In genomic region chr19:2033825-2034159, GRCh38 we compare ENCODE assay signal across 17 cellular contexts. TPM values are rescaled to one million over a fixed set of nuclear protein-coding genes. Genes with fewer than 3 reads are reported as not detected.
DNase-seq lines count a peak whose midpoint lies in the region; ATAC-seq and TF ChIP-seq lines count a peak whose summit lies in the region.
"Had no signal": no experiment of that assay in that cellular context is flagged by ENCODE, and none has a peak within 500 bp of the region (broad histone marks: within the 10 kb centered on the region; RNA-seq: fewer than 3 reads in every experiment).

No MANE protein-coding gene starts in this region.

- RAD21 ChIA-PET in HCT116 (lab: Charles Lee; ENCODE audit: low non-redundant PET in 1 of 2, low total read pairs in 2 of 2, uncharacterized antibody in 2 of 2, unreplicated experiment in 2 of 2), result interaction anchor here in 1 of 2 experiments (0.5 kb wide), 1 partner anchor 34 kb away, joined by 3 read pairs; no protein-coding TSS in a partner anchor

- TF ChIP-seq RAD21 in HCT116 (IDR thresholded peaks at IDR 0.05; ENCODE audit: low read depth), result no peak

- 55 to 77% methylated on average over 2 to 3 of the region's 9 CpGs for WGBS in body of pancreas, 2 donors
- 59 to 60% methylated on average over 2 to 5 of the region's 9 CpGs for WGBS in thyroid gland, 2 donors

- CTCF ChIA-PET in HCT116 (lab: Charles Lee), result no interaction called here

- H3K36me3 ChIP-seq in HCT116 (ENCODE audit: control insufficient read depth in 1 of 2, insufficient read depth in 2 of 2, low read length in 2 of 2) (no peaks in the 10 kb centered on the region; a peak in 1 of 4 replicates), body of pancreas (replicated peaks in 1 of 2; ENCODE audit: insufficient read depth in 1 of 2, low read depth in 2 of 2) (peaks cover 0 to 3% of the 10 kb centered on the region in 2 donors), lower lobe of right lung (peaks cover 12% of the 10 kb centered on the region), thyroid gland (peaks cover 6 to 9% of the 10 kb centered on the region in 2 donors)

- peak overlapping the region; percentile 93; the same call in 1 of the 2 replicates for H3K27ac ChIP-seq in HCT116 (ENCODE audit: low read depth, low read length)
- H3K27ac ChIP-seq in body of pancreas, result peak overlapping the region in 3 of 4 donors; percentile 93 to 98 (median 96)
- peak overlapping the region; percentile 92 for H3K27ac ChIP-seq in lower lobe of right lung
- peak overlapping the region in 2 of 3 donors; percentile 93 to 94 for H3K27ac ChIP-seq in thyroid gland

- no peak overlapping the region for H2AFZ ChIP-seq in HCT116 (ENCODE audit: low read depth, low read length, poor library complexity, severe bottlenecking)

- no peaks in the 10 kb centered on the region for H3K9me2 ChIP-seq in HCT116 (ENCODE audit: insufficient read depth)
- H3K9me2 ChIP-seq: SK-N-SH had no signal

- POLR2A ChIA-PET in HCT116 (lab: Charles Lee), result interaction anchor here (2.3 kb wide), 1 partner anchor 19 kb away, joined by 12 read pairs; no protein-coding TSS in a partner anchor

- intact Hi-C loops in HCT116 (cut with micrococcal nuclease), result loop anchor here (5.0 kb wide), 1 partner anchor 119 kb away; the partner anchor contains the start of gene AP3D1
- intact Hi-C loops in body of pancreas (cut with DNase I), result no loop called here
- intact Hi-C loops in lower lobe of right lung (cut with DNase I), result no loop called here
- intact Hi-C loops in thyroid gland (cut with DNase I), result no loop called here

- DNase-seq in HCT116 (ENCODE audit: low read depth, low spot score) (no peak), body of pancreas (no peak), lower lobe of right lung (peak; percentile 41), thyroid gland (no peak), germinal center (ENCODE audit: low spot score) (no peak), NOMO-1 treated with dmso at 0.1 percent for 144 hours (lab: John Stamatoyannopoulos, UW; ENCODE audit: unreplicated experiment) (no peak)
- DNase-seq: activated CD4-positive, alpha-beta memory T cell treated with anti-CD3 and anti-CD28 coated beads for 36 hours; activated CD4-positive, CD25-positive, alpha-beta regulatory T cell; activated effector memory CD4-positive, alpha-beta T cell treated with anti-CD3 and anti-CD28 coated beads, Interleukin-2, amount 50 U/mL, for 16 hours; kidney glomerular epithelial cell; midbrain; NCI-H2029; NK-92 treated with Interleukin-12 subunit alpha and Interleukin-12 subunit beta, amount 100 ng/mL, for 24 hours; SK-N-SH; stimulated activated CD4-positive, alpha-beta T cell treated with anti-CD3 and anti-CD28 coated beads, Interleukin-12 subunit alpha, Interleukin-12 subunit beta, amount 100 ng/mL, for 4 hours; T-helper 9 cell had no signal

- peak overlapping the region; percentile 57 to 61; a peak in 3 of 4 replicates for H3K4me3 ChIP-seq in HCT116 (replicated peaks in 1 of 2; ENCODE audit: low read depth in 1 of 2, low read length in 2 of 2)
- no peak overlapping the region for H3K4me3 ChIP-seq in body of pancreas
- H3K4me3 ChIP-seq in lower lobe of right lung, result no peak overlapping the region
- H3K4me3 ChIP-seq in thyroid gland (replicated peaks in 1 of 3), result no peak overlapping the region

- ATAC-seq in HCT116 (no peak), body of pancreas (no peak), lower lobe of right lung (no peak), HG02938 (IDR thresholded peaks at IDR 0.05; ENCODE audit: unreplicated experiment) (no peak)

- H4K20me1 ChIP-seq in HCT116 (ENCODE audit: insufficient read depth), result no peaks in the 10 kb centered on the region

- H3K4me2 ChIP-seq in HCT116 (ENCODE audit: low read length), result peak overlapping the region; percentile 85
- H3K4me2 ChIP-seq: SK-N-SH had no signal

- BruUV-seq in HCT116 (replicated peaks; lab: Mats Ljungman, UMichigan), result no TSS peak

- H3K9me3 ChIP-seq in HCT116 (ENCODE audit: control insufficient read depth in 1 of 2, insufficient read depth in 1 of 2, low read depth in 1 of 2, low read length in 2 of 2) (peaks cover 0 to 11% of the 10 kb centered on the region in 2 experiments; a peak in 1 of 4 replicates), body of pancreas (peaks cover 0 to 8% (median 0%) of the 10 kb centered on the region in 3 donors), lower lobe of right lung (peaks cover 7% of the 10 kb centered on the region), thyroid gland (no peaks in the 10 kb centered on the region)
- H3K9me3 ChIP-seq: SK-N-SH had no signal

- H3K27me3 ChIP-seq in HCT116 (ENCODE audit: insufficient read depth, low read length) (no peaks in the 10 kb centered on the region), body of pancreas (no peaks in the 10 kb centered on the region), lower lobe of right lung (ENCODE audit: low read depth) (no peaks in the 10 kb centered on the region), thyroid gland (no peaks in the 10 kb centered on the region)

- TF ChIP-seq POLR2A in HCT116 (IDR thresholded peaks at IDR 0.05; ENCODE audit: borderline replicate concordance, extremely low read depth, insufficient read depth, insufficient read length) (no peak), body of pancreas (IDR thresholded peaks at IDR 0.05) (no peak), thyroid gland (IDR thresholded peaks at IDR 0.05) (no peak)

- H3K9ac ChIP-seq in HCT116 (ENCODE audit: low read length), result peak overlapping the region; percentile 65
- H3K9ac ChIP-seq: SK-N-SH had no signal

- H3K79me2 ChIP-seq in HCT116 (ENCODE audit: insufficient read depth, low read length), result no peaks in the 10 kb centered on the region

- TF ChIP-seq CTCF in HCT116 (IDR thresholded peaks at IDR 0.05 in 2 of 3, conservative IDR thresholded peaks at IDR 0.05 in 1 of 3; ENCODE audit: borderline replicate concordance in 1 of 3, insufficient read depth in 1 of 3, low read depth in 2 of 3, low read length in 2 of 3), result no peak
- no peak for TF ChIP-seq CTCF in body of pancreas (IDR thresholded peaks at IDR 0.05)
- no peak for TF ChIP-seq CTCF in lower lobe of right lung (IDR thresholded peaks at IDR 0.05)
- no peak for TF ChIP-seq CTCF in thyroid gland (IDR thresholded peaks at IDR 0.05)

- H3K4me1 ChIP-seq in HCT116 (ENCODE audit: control insufficient read depth in 1 of 2, insufficient read depth in 2 of 2, low read length in 2 of 2) (peaks cover 48 to 69% of the 10 kb centered on the region in 2 experiments), body of pancreas (peaks cover 43% of the 10 kb centered on the region), lower lobe of right lung (peaks cover 41% of the 10 kb centered on the region), thyroid gland (peaks cover 26 to 46% of the 10 kb centered on the region in 2 donors)

TF ChIP-seq in HCT116, 20 proteins besides CTCF, POLR2A, EP300 and RAD21 (continues in another document):
- no peak for TF ChIP-seq REST (IDR thresholded peaks at IDR 0.05; ENCODE audit: low read depth)
- TF ChIP-seq ATF3 (IDR thresholded peaks at IDR 0.05), result no peak
- no peak for TF ChIP-seq MAX (IDR thresholded peaks at IDR 0.05)
- no peak for TF ChIP-seq FOSL1 (IDR thresholded peaks at IDR 0.05; ENCODE audit: low read depth)
- TF ChIP-seq TCF7L2 (IDR thresholded peaks at IDR 0.05; ENCODE audit: borderline replicate concordance, extremely low read depth, insufficient read depth, insufficient read length), result no peak
- TF ChIP-seq YY1 (IDR thresholded peaks at IDR 0.05; ENCODE audit: extremely low read depth, insufficient replicate concordance, low read depth, low read length), result no peak
- TF ChIP-seq SRF (IDR thresholded peaks at IDR 0.05; ENCODE audit: low read depth), result no peak
- no peak for TF ChIP-seq EZH2phosphoT487 (IDR thresholded peaks at IDR 0.05; ENCODE audit: borderline replicate concordance)
- no peak for TF ChIP-seq CEBPB (IDR thresholded peaks at IDR 0.05; ENCODE audit: low read depth)
- no peak for TF ChIP-seq CBX3 (IDR thresholded peaks at IDR 0.05; ENCODE audit: low read depth)
- no peak for TF ChIP-seq ZNF274 (IDR thresholded peaks at IDR 0.05; ENCODE audit: low read depth, low read length)

RNA-seq across cellular contexts. Expression of gene MKNK2, which starts 17.3 kb away (rescaled TPM):
- total RNA-seq in HCT116 (2021; ENCODE audit: unreplicated experiment) (271 TPM), body of pancreas (100 to 1,000 TPM; 180 to 273 TPM), lower lobe of right lung (268 TPM), thyroid gland (100 to 1,000 TPM; 106 to 161 (median 123) TPM)
- polyA plus RNA-seq in HCT116 (2012), result 225 and 297 TPM in 2 replicates

RNA-seq across cellular contexts. Expression of gene BTBD2, which starts 18.3 kb away (rescaled TPM):
- 112 TPM for total RNA-seq in HCT116 (2021; ENCODE audit: unreplicated experiment)
- 136 and 158 TPM in 2 replicates for polyA plus RNA-seq in HCT116 (2012)
- 10 to 100 TPM; 42.3 to 44.8 TPM for total RNA-seq in body of pancreas
- total RNA-seq in lower lobe of right lung, result 62.0 TPM
- total RNA-seq in thyroid gland, result 10 to 100 TPM; 74.8 to 89.9 (median 76.2) TPM

Comparison
In these comparisons a context has a peak if more than half of its experiments do, and no peak if none do; other contexts are left out.
1. H3K4me3 ChIP-seq: peak in HCT116 (2 of 2); none in body of pancreas (0 of 2), lower lobe of right lung (single experiment) and thyroid gland (0 of 3).
2. Peak in every context shown above with its lines, with median percentiles within 50 percentile points of each other: H3K27ac ChIP-seq.